1 cellular context compared by ENCODE assay signal in the genomic region with DNA sequence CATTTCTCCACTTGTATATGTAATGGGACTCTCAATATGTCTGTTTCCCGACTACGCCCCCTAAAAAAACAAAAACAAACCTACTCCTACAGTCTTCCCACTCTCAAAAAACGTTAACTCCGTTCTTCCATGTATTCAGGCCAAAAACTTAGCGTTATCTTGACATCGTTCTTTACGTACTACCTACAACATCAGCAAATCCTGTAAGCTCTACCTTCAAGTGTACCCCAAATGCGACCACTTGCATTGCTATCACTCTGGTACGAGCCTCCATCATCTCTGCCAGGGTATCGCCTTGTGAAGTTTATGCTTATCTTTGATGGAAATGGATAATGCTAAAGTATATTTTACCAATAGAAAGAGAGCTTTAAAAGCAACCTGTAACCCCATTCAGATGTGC.
TF ChIP-seq lines count a peak whose summit lies in the region.

No MANE protein-coding gene starts in this region.

TF ChIP-seq in IMR-90, 13 proteins besides CTCF, POLR2A, EP300 and RAD21 (continued from another document):
- TF ChIP-seq USF2 (IDR thresholded peaks at IDR 0.05; ENCODE audit: low read depth, low read length): no peak
- TF ChIP-seq, protein P1, sequence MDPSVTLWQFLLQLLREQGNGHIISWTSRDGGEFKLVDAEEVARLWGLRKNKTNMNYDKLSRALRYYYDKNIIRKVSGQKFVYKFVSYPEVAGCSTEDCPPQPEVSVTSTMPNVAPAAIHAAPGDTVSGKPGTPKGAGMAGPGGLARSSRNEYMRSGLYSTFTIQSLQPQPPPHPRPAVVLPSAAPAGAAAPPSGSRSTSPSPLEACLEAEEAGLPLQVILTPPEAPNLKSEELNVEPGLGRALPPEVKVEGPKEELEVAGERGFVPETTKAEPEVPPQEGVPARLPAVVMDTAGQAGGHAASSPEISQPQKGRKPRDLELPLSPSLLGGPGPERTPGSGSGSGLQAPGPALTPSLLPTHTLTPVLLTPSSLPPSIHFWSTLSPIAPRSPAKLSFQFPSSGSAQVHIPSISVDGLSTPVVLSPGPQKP (IDR thresholded peaks at IDR 0.05; ENCODE audit: borderline replicate concordance, low read depth, low read length): no peak
